In genomic region chr15:55245058-55245457, GRCh38 we compare ENCODE assay signal across 16 cellular contexts.
"Had no signal": no experiment of that assay in that cellular context is flagged by ENCODE, and none has a peak within 500 bp of the region (broad histone marks: within the 10 kb centered on the region; RNA-seq: fewer than 3 reads in every experiment).

No MANE protein-coding gene starts in this region.

- H3K36me3 Mint-ChIP-seq: mesothelial cell of epicardium had no signal

- H3K4me3 ChIP-seq: transverse colon had no signal

- H3K4me3 Mint-ChIP-seq: endodermal cell; mesothelial cell of epicardium; T-helper 2 cell treated with Interferon-gamma antibody and Interleukin-4, amounts not matched to agents 5 μg/mL and 100 μg/mL, for 36 hours had no signal

- H3K9me3 ChIP-seq: transverse colon had no signal

- H3K9me3 Mint-ChIP-seq: endodermal cell; mesothelial cell of epicardium; T-helper 2 cell treated with Interferon-gamma antibody and Interleukin-4, amounts not matched to agents 5 μg/mL and 100 μg/mL, for 36 hours had no signal

- H3K27ac Mint-ChIP-seq: endodermal cell; mesothelial cell of epicardium; T-helper 2 cell treated with Interferon-gamma antibody and Interleukin-4, amounts not matched to agents 5 μg/mL and 100 μg/mL, for 36 hours had no signal

- DNase-seq: activated CD4-positive, alpha-beta T cell treated with anti-CD3 and anti-CD28 coated beads for 4 hours; activated CD8-positive, alpha-beta memory T cell treated with anti-CD3 and anti-CD28 coated beads, Interleukin-2, amount 50 U/mL, for 48 hours; activated gamma-delta T cell treated with Interleukin-2 at 50 U/mL for 16 hours; anterior cingulate cortex; dermis blood vessel endothelial cell; endodermal cell; erythroblast; hippocampal formation; kidney glomerular epithelial cell; SIG-M5; stimulated activated CD4-positive, alpha-beta T cell treated with anti-CD3 and anti-CD28 coated beads, Interleukin-15, amount 100 ng/mL, for 24 hours; substantia nigra; transverse colon had no signal

- H3K27me3 ChIP-seq: transverse colon had no signal

- H3K4me1 ChIP-seq: parathyroid adenoma had no signal

- H3K4me1 Mint-ChIP-seq: mesothelial cell of epicardium had no signal

- H3K27ac ChIP-seq: parathyroid adenoma, transverse colon had no signal
